In genomic region chr2:71064754-71065621, GRCh38 we compare ENCODE assay signal across 10 cellular contexts. TPM values are rescaled to one million over a fixed set of nuclear protein-coding genes. Genes with fewer than 3 reads are reported as not detected.
A peak's percentile ranks its signal among the peaks of the same experiment; 100 is the strongest.
DNase-seq lines count a peak whose midpoint lies in the region; ATAC-seq and TF ChIP-seq lines count a peak whose summit lies in the region.
"Had no signal": no experiment of that assay in that cellular context is flagged by ENCODE, and none has a peak within 500 bp of the region (broad histone marks: within the 10 kb centered on the region; RNA-seq: fewer than 3 reads in every experiment).

No MANE protein-coding gene starts in this region.

- H3K9me3 Mint-ChIP-seq in activated naive CD4-positive, alpha-beta T cell treated with anti-CD3 and anti-CD28 coated beads, Interleukin-2, amount 10 ng/mL, durations not matched to agents 7 days and 5 days, result no peaks in the 10 kb centered on the region
- H3K9me3 Mint-ChIP-seq: nephron progenitor cell had no signal

- peaks cover 31% of the 10 kb centered on the region for H3K27me3 Mint-ChIP-seq in activated naive CD4-positive, alpha-beta T cell treated with anti-CD3 and anti-CD28 coated beads, Interleukin-2, amount 10 ng/mL, durations not matched to agents 7 days and 5 days

- H3K4me3 Mint-ChIP-seq in activated naive CD4-positive, alpha-beta T cell treated with anti-CD3 and anti-CD28 coated beads, Interleukin-2, amount 10 ng/mL, durations not matched to agents 7 days and 5 days, result no peak overlapping the region
- H3K4me3 Mint-ChIP-seq: nephron progenitor cell had no signal

- DNase-seq in GM10266 (ENCODE audit: extremely low spot score), result peak; percentile 38
- DNase-seq in SIG-M5 (lab: John Stamatoyannopoulos, UW), result peak; percentile 96
- peak; percentile 62 for DNase-seq in myocyte (ENCODE audit: low read depth)
- DNase-seq in left colon, result no peak
- no peak for DNase-seq in DMS53 treated with DMSO at 0.1 percent for 48 hours (lab: John Stamatoyannopoulos, UW; ENCODE audit: unreplicated experiment)
- DNase-seq in G401 (ENCODE audit: low spot score), result no peak
- DNase-seq in activated naive CD4-positive, alpha-beta T cell treated with anti-CD3 and anti-CD28 coated beads, Interleukin-2, amount 10 ng/mL, durations not matched to agents 7 days and 5 days, result no peak
- DNase-seq: DMS53, nephron progenitor cell had no signal

- intact Hi-C loops in left colon (cut with DNase I, micrococcal nuclease), result no loop called here

- ATAC-seq in HG02798 (IDR thresholded peaks at IDR 0.05; ENCODE audit: poor library complexity, unreplicated experiment) (peak; percentile 31), left colon (no peak)

- TF ChIP-seq CTCF in GM10266 (IDR thresholded peaks at IDR 0.05; ENCODE audit: control insufficient read depth, insufficient read depth, low read depth, missing control alignments), result no peak

- CTCF ChIA-PET in activated naive CD4-positive, alpha-beta T cell treated with anti-CD3 and anti-CD28 coated beads, Interleukin-2, amount 10 ng/mL, durations not matched to agents 7 days and 5 days (lab: Charles Lee), result no interaction called here

- H3K27ac Mint-ChIP-seq in activated naive CD4-positive, alpha-beta T cell treated with anti-CD3 and anti-CD28 coated beads, Interleukin-2, amount 10 ng/mL, durations not matched to agents 7 days and 5 days, result no peak overlapping the region
- H3K27ac Mint-ChIP-seq: nephron progenitor cell had no signal

- in situ Hi-C loops in G401 (cut with HindIII; ENCODE audit: low sequenced_read_pairs), result no loop called here

- H3K36me3 Mint-ChIP-seq in activated naive CD4-positive, alpha-beta T cell treated with anti-CD3 and anti-CD28 coated beads, Interleukin-2, amount 10 ng/mL, durations not matched to agents 7 days and 5 days, result peaks cover 5% of the 10 kb centered on the region

- H3K4me1 Mint-ChIP-seq in activated naive CD4-positive, alpha-beta T cell treated with anti-CD3 and anti-CD28 coated beads, Interleukin-2, amount 10 ng/mL, durations not matched to agents 7 days and 5 days, result peaks cover 27% of the 10 kb centered on the region

RNA-seq across cellular contexts. Expression of gene NAGK, which starts 3.5 kb away (rescaled TPM):
- 54.6 and 75.3 TPM in 2 replicates for total RNA-seq in myocyte
- 198 TPM for polyA plus RNA-seq in myocyte (2012)
- 10 to 100 TPM; 58.0 to 71.3 TPM for total RNA-seq in left colon
- 35.0 and 43.6 TPM in 2 replicates for total RNA-seq in G401 (2014; rRNA removed; shearing (Covaris generic))

Comparison
In these comparisons a context has a peak if more than half of its experiments do, and no peak if none do; other contexts are left out.
1. DNase-seq: peak in GM10266 (single experiment), SIG-M5 (single experiment) and myocyte (single experiment); none in left colon (0 of 2), DMS53 treated with DMSO at 0.1 percent for 48 hours (single experiment), G401 (single experiment) and activated naive CD4-positive, alpha-beta T cell treated with anti-CD3 and anti-CD28 coated beads, Interleukin-2, amount 10 ng/mL, durations not matched to agents 7 days and 5 days (single experiment).